Comparison of ENCODE assay signal across 17 cellular contexts in the genomic region with DNA sequence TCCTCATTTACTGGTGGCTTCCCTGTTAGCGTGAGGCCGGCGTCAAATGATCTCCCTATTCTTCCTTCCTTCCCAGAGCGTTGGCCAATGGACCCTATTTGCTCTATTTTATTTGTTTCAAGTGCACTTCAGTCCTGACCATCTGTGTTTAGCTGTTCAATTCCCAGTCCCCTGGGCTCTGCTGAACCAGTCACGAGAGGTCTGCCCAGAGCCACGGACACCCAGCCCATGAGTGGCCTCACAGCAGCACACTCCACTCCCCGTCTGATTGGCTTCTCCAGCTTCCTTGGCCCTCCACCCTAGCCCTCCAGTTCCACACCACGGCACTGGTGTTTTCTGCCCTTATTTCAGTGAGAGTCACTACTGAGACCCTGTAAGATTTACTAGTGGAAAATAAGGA.
DNase-seq lines count a peak whose midpoint lies in the region; ATAC-seq and TF ChIP-seq lines count a peak whose summit lies in the region.
"Had no signal": no experiment of that assay in that cellular context is flagged by ENCODE, and none has a peak within 500 bp of the region (broad histone marks: within the 10 kb centered on the region; RNA-seq: fewer than 3 reads in every experiment).

No MANE protein-coding gene starts in this region.

- H3K27ac ChIP-seq in heart left ventricle (peak overlapping the region in 11 of 12 donors; percentile 12 to 92 (median 58)), tibial nerve (peak overlapping the region; percentile 20 to 72 (median 50))
- H3K27ac ChIP-seq: BLaER1 treated with 17β-estradiol and CSF1 and Interleukin-3, amounts not matched to agents 10 nM and 100 nM; spleen had no signal

- WGBS in heart left ventricle, 4 donors = 73 to 86% (median 79%) methylated on average over 8 of the region's 8 CpGs
- 83% methylated on average over 8 of the region's 8 CpGs for WGBS in tibial nerve, 2 donors

- H3K27ac Mint-ChIP-seq in nephron = peak overlapping the region; percentile 89 to 99 (median 95)
- H3K27ac Mint-ChIP-seq: stimulated activated naive CD8-positive, alpha-beta T cell treated with anti-CD3 and anti-CD28 coated beads, Interleukin-15, Interleukin-2, amounts not matched to agents 100 ng/mL and 50 ng/mL, for 24 hours had no signal

- H3K4me1 ChIP-seq in adipocyte (ENCODE audit: control insufficient read depth, insufficient read depth, low read length) = peaks cover 62% of the 10 kb centered on the region
- peaks cover 0 to 53% (median 5%) of the 10 kb centered on the region in 12 donors for H3K4me1 ChIP-seq in heart left ventricle
- peaks cover 0 to 50% (median 3%) of the 10 kb centered on the region in 4 donors for H3K4me1 ChIP-seq in tibial nerve
- H3K4me1 ChIP-seq: BLaER1 treated with 17β-estradiol and CSF1 and Interleukin-3, amounts not matched to agents 10 nM and 100 nM; spleen had no signal

- TF ChIP-seq CTCF in heart left ventricle (IDR thresholded peaks at IDR 0.05) (no peak), nephron (IDR thresholded peaks at IDR 0.05; ENCODE audit: unreplicated experiment in 3 of 3) (no peak), tibial nerve (IDR thresholded peaks at IDR 0.05) (no peak), omental fat pad (IDR thresholded peaks at IDR 0.05) (no peak)

- no peak for DNase-seq in adipocyte (ENCODE audit: low read depth)
- peak in 1 of 5 donors; percentile 60 for DNase-seq in heart left ventricle
- no peak for DNase-seq in tibial nerve (ENCODE audit: low spot score in 2 of 2)
- DNase-seq in CD1c-positive myeloid dendritic cell (ENCODE audit: extremely low spot score) = no peak
- DNase-seq in omental fat pad (ENCODE audit: low spot score) = no peak
- DNase-seq: activated naive CD4-positive, alpha-beta T cell treated with Interleukin-2 at 50 U/mL for 16 hours; DMS79; NCI-H1436 treated with DMSO at 0.1 percent for 48 hours; NCI-H226; SIG-M5; spleen; T-helper 2 cell had no signal

- peak in 3 of 4 donors; percentile 31 to 61 (median 49) for ATAC-seq in heart left ventricle
- no peak for ATAC-seq in omental fat pad (ENCODE audit: low FRiP score)
- ATAC-seq in GM21381 (IDR thresholded peaks at IDR 0.05; ENCODE audit: unreplicated experiment) = no peak

- H3K4me1 Mint-ChIP-seq in nephron = peaks cover 61% of the 10 kb centered on the region

- no peak for TF ChIP-seq EP300 in tibial nerve (IDR thresholded peaks at IDR 0.05)

- peak overlapping the region; percentile 62 for H3K9ac ChIP-seq in adipocyte (ENCODE audit: low read length)
- H3K9ac ChIP-seq: BLaER1 treated with 17β-estradiol and CSF1 and Interleukin-3, amounts not matched to agents 10 nM and 100 nM had no signal

- H3K9me3 Mint-ChIP-seq in nephron = no peaks in the 10 kb centered on the region
- H3K9me3 Mint-ChIP-seq: stimulated activated naive CD8-positive, alpha-beta T cell treated with anti-CD3 and anti-CD28 coated beads, Interleukin-15, Interleukin-2, amounts not matched to agents 100 ng/mL and 50 ng/mL, for 24 hours had no signal

- H3K36me3 ChIP-seq in adipocyte (ENCODE audit: control insufficient read depth, insufficient read depth, low read length, severe bottlenecking) (peaks cover 97% of the 10 kb centered on the region), heart left ventricle (peaks cover 0 to 42% (median 0%) of the 10 kb centered on the region in 9 donors), tibial nerve (no peaks in the 10 kb centered on the region)
- H3K36me3 ChIP-seq: BLaER1 treated with 17β-estradiol and CSF1 and Interleukin-3, amounts not matched to agents 10 nM and 100 nM; spleen had no signal

- H3K9me3 ChIP-seq in adipocyte (ENCODE audit: control insufficient read depth, low read length) (no peaks in the 10 kb centered on the region), heart left ventricle (no peaks in the 10 kb centered on the region), tibial nerve (no peaks in the 10 kb centered on the region)
- H3K9me3 ChIP-seq: BLaER1 treated with 17β-estradiol and CSF1 and Interleukin-3, amounts not matched to agents 10 nM and 100 nM; spleen had no signal

- peaks cover 37% of the 10 kb centered on the region for H3K36me3 Mint-ChIP-seq in nephron (ENCODE audit: low read depth)

- TF ChIP-seq POLR2A in heart left ventricle (IDR thresholded peaks at IDR 0.05) (no peak), tibial nerve (IDR thresholded peaks at IDR 0.05) (no peak)

- H3K27me3 ChIP-seq in adipocyte (replicated peaks; ENCODE audit: control insufficient read depth, insufficient read depth, low read length) = no peaks in the 10 kb centered on the region
- H3K27me3 ChIP-seq in heart left ventricle = no peaks in the 10 kb centered on the region
- H3K27me3 ChIP-seq in tibial nerve = no peaks in the 10 kb centered on the region
- H3K27me3 ChIP-seq: BLaER1 treated with 17β-estradiol and CSF1 and Interleukin-3, amounts not matched to agents 10 nM and 100 nM had no signal

- intact Hi-C loops in heart left ventricle (cut with DNase I) = loop anchor here in 3 of 10 donors (10.0 kb wide), 1 partner anchor 162 kb away; no protein-coding TSS in a partner anchor

- no peaks in the 10 kb centered on the region for H3K27me3 Mint-ChIP-seq in nephron (ENCODE audit: low read depth)
- H3K27me3 Mint-ChIP-seq: stimulated activated naive CD8-positive, alpha-beta T cell treated with anti-CD3 and anti-CD28 coated beads, Interleukin-15, Interleukin-2, amounts not matched to agents 100 ng/mL and 50 ng/mL, for 24 hours had no signal

- peak overlapping the region in 1 of 3 experiments; percentile 25 for H3K4me3 Mint-ChIP-seq in nephron
- H3K4me3 Mint-ChIP-seq: stimulated activated naive CD8-positive, alpha-beta T cell treated with anti-CD3 and anti-CD28 coated beads, Interleukin-15, Interleukin-2, amounts not matched to agents 100 ng/mL and 50 ng/mL, for 24 hours had no signal

- H3K4me3 ChIP-seq in adipocyte (ENCODE audit: low read length) (no peak overlapping the region), heart left ventricle (no peak overlapping the region), tibial nerve (no peak overlapping the region)
- H3K4me3 ChIP-seq: BLaER1 treated with 17β-estradiol and CSF1 and Interleukin-3, amounts not matched to agents 10 nM and 100 nM; dorsolateral prefrontal cortex; spleen had no signal

Comparison
In these comparisons a context has a peak if more than half of its experiments do, and no peak if none do; other contexts are left out.
1. ATAC-seq: peak in heart left ventricle (3 of 4); none in omental fat pad (single experiment) and GM21381 (single experiment).